8 cellular contexts compared by ENCODE assay signal in the genomic region with DNA sequence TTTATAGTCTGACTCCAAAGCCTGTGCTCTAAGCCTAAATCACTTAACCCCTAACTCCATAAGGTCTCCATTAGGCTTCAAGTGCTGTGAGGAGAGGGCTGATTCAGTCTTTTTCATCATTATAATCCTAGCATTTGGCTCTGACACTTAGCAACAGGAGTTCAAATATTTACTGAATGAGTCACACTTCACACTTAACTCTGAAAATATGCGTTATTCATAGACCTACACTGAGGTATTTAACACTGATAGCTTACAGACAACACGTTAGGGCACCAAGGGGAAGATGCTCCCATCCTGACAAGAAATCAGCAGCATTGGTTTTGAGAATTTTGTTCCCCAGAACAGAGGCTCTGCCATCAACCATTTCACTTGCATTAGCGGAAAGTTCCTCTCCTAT. TPM values are rescaled to one million over a fixed set of nuclear protein-coding genes. Genes with fewer than 3 reads are reported as not detected.
DNase-seq lines count a peak whose midpoint lies in the region; ATAC-seq and TF ChIP-seq lines count a peak whose summit lies in the region.

No MANE protein-coding gene starts in this region.

- H3K27me3 ChIP-seq in right cardiac atrium (ENCODE audit: control insufficient read depth, insufficient read depth) (no peaks in the 10 kb centered on the region), upper lobe of right lung (no peaks in the 10 kb centered on the region)

- peaks cover 4% of the 10 kb centered on the region for H3K36me3 ChIP-seq in upper lobe of right lung

- H3K4me3 ChIP-seq in right cardiac atrium (ENCODE audit: low read length) (no peak overlapping the region), upper lobe of right lung (no peak overlapping the region)

- CTCF ChIA-PET in activated naive CD4-positive, alpha-beta T cell treated with anti-CD3 and anti-CD28 coated beads, Interleukin-2, amount 10 ng/mL, durations not matched to agents 7 days and 5 days (lab: Charles Lee): no interaction called here

- H3K4me1 ChIP-seq in right cardiac atrium (ENCODE audit: control insufficient read depth, insufficient read depth, low read length) (peaks cover 2% of the 10 kb centered on the region), upper lobe of right lung (peaks cover 15% of the 10 kb centered on the region)

- no peak for TF ChIP-seq CTCF in upper lobe of right lung (IDR thresholded peaks at IDR 0.05)

- no peak for DNase-seq in activated naive CD4-positive, alpha-beta T cell treated with anti-CD3 and anti-CD28 coated beads, Interleukin-2, amount 50 U/mL, for 72 hours (ENCODE audit: low spot score in 2 of 2)
- no peak for DNase-seq in activated naive CD4-positive, alpha-beta T cell treated with anti-CD3 and anti-CD28 coated beads, Interleukin-2, amount 10 ng/mL, durations not matched to agents 7 days and 5 days
- DNase-seq in SW 1271 (lab: John Stamatoyannopoulos, UW): peak; percentile 78 to 97
- no peak for DNase-seq in right cardiac atrium
- DNase-seq in upper lobe of right lung: no peak
- DNase-seq in effector CD4-positive, alpha-beta T cell: no peak
- DNase-seq in T-helper 9 cell: no peak

- H3K27ac ChIP-seq in right cardiac atrium (ENCODE audit: low read length) (no peak overlapping the region), upper lobe of right lung (no peak overlapping the region)

- H3K27me3 Mint-ChIP-seq in activated naive CD4-positive, alpha-beta T cell treated with anti-CD3 and anti-CD28 coated beads, Interleukin-2, amount 10 ng/mL, durations not matched to agents 7 days and 5 days: no peaks in the 10 kb centered on the region

- peak overlapping the region; percentile 14 to 76 for H3K27ac Mint-ChIP-seq in activated naive CD4-positive, alpha-beta T cell treated with anti-CD3 and anti-CD28 coated beads, Interleukin-2, amount 50 U/mL, for 72 hours
- no peak overlapping the region for H3K27ac Mint-ChIP-seq in activated naive CD4-positive, alpha-beta T cell treated with anti-CD3 and anti-CD28 coated beads, Interleukin-2, amount 10 ng/mL, durations not matched to agents 7 days and 5 days

- no peaks in the 10 kb centered on the region for H3K4me1 Mint-ChIP-seq in activated naive CD4-positive, alpha-beta T cell treated with anti-CD3 and anti-CD28 coated beads, Interleukin-2, amount 10 ng/mL, durations not matched to agents 7 days and 5 days

- 52% methylated on average over 3 of the region's 3 CpGs for WGBS in right cardiac atrium

- intact Hi-C loops in right cardiac atrium (cut with DNase I): no loop called here
- intact Hi-C loops in upper lobe of right lung (cut with DNase I): no loop called here

- H3K36me3 Mint-ChIP-seq in activated naive CD4-positive, alpha-beta T cell treated with anti-CD3 and anti-CD28 coated beads, Interleukin-2, amount 50 U/mL, for 72 hours: no peaks in the 10 kb centered on the region
- peaks cover 16% of the 10 kb centered on the region for H3K36me3 Mint-ChIP-seq in activated naive CD4-positive, alpha-beta T cell treated with anti-CD3 and anti-CD28 coated beads, Interleukin-2, amount 10 ng/mL, durations not matched to agents 7 days and 5 days

- peak; percentile 83 to 88 for ATAC-seq in activated naive CD4-positive, alpha-beta T cell treated with anti-CD3 and anti-CD28 coated beads, Interleukin-2, amount 50 U/mL, for 72 hours
- ATAC-seq in right cardiac atrium (peak; percentile 58 to 59), upper lobe of right lung (peak; percentile 86), GM18873 (IDR thresholded peaks at IDR 0.05; ENCODE audit: low FRiP score, unreplicated experiment) (no peak)

- H3K9me3 ChIP-seq in right cardiac atrium (ENCODE audit: control insufficient read depth, low read length): no peaks in the 10 kb centered on the region
- no peaks in the 10 kb centered on the region for H3K9me3 ChIP-seq in upper lobe of right lung

- no peaks in the 10 kb centered on the region for H3K9me3 Mint-ChIP-seq in activated naive CD4-positive, alpha-beta T cell treated with anti-CD3 and anti-CD28 coated beads, Interleukin-2, amount 50 U/mL, for 72 hours
- no peaks in the 10 kb centered on the region for H3K9me3 Mint-ChIP-seq in activated naive CD4-positive, alpha-beta T cell treated with anti-CD3 and anti-CD28 coated beads, Interleukin-2, amount 10 ng/mL, durations not matched to agents 7 days and 5 days

- H3K4me3 Mint-ChIP-seq in activated naive CD4-positive, alpha-beta T cell treated with anti-CD3 and anti-CD28 coated beads, Interleukin-2, amount 10 ng/mL, durations not matched to agents 7 days and 5 days: no peak overlapping the region

RNA-seq across cellular contexts. Expression of a gene that starts 53.5 kb away (rescaled TPM):
- total RNA-seq in activated naive CD4-positive, alpha-beta T cell treated with anti-CD3 and anti-CD28 coated beads, Interleukin-2, amount 50 U/mL, for 72 hours: 10 to 100 TPM; 37.4 to 78.2 TPM
- 10 to 100 TPM; 22.4 to 27.0 (median 23.2) TPM for total RNA-seq in right cardiac atrium
- polyA plus RNA-seq in right cardiac atrium: 5.7 TPM
- 30.2 TPM for total RNA-seq in upper lobe of right lung

Comparison
In these comparisons a context has a peak if more than half of its experiments do, and no peak if none do; other contexts are left out.
1. DNase-seq: peak in SW 1271 (2 of 2); none in activated naive CD4-positive, alpha-beta T cell treated with anti-CD3 and anti-CD28 coated beads, Interleukin-2, amount 50 U/mL, for 72 hours (0 of 2), activated naive CD4-positive, alpha-beta T cell treated with anti-CD3 and anti-CD28 coated beads, Interleukin-2, amount 10 ng/mL, durations not matched to agents 7 days and 5 days (single experiment), right cardiac atrium (0 of 3), upper lobe of right lung (single experiment), effector CD4-positive, alpha-beta T cell (single experiment) and T-helper 9 cell (single experiment).